24 cellular contexts compared by ENCODE assay signal in the genomic region with DNA sequence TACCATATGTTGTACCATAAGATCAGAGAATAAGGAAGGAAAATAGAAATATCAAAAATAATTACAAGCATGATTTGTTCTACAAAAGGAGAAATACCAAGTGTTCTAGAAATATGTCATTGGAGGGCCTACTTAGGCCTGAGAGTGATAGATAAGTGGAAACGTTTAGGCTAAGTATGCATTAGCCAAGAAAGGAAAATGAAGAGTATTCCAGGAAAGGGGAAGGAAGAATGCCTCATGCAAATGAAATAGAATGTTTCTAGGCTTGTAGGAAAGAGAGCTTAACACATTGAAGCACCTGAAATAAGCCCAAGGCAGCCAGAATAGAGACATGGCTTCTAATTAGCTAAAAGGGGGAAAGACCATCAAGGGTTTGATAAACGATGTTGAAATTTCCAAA.
"Had no signal": no experiment of that assay in that cellular context is flagged by ENCODE, and none has a peak within 500 bp of the region (broad histone marks: within the 10 kb centered on the region; RNA-seq: fewer than 3 reads in every experiment).

No MANE protein-coding gene starts in this region.

- ATAC-seq: K562, Panc1, PC-3 had no signal

- H3K4me2 ChIP-seq: KMS-11, SK-N-SH had no signal

- H3K36me3 Mint-ChIP-seq: IgD-negative memory B cell had no signal

- H3K27me3 Mint-ChIP-seq: IgD-negative memory B cell had no signal

- H3K9me2 ChIP-seq: SK-N-SH had no signal

- H3K4me3 ChIP-seq: K562 had no signal

- H3K9me3 ChIP-seq: SK-N-SH had no signal

- H3K27ac Mint-ChIP-seq: IgD-negative memory B cell had no signal

- DNase-seq: Kasumi-1, MM.1S, NCI-H1092 treated with DMSO at 0.1 percent for 48 hours, NCI-H1436, NCI-H187, NCI-H2029, NCI-H2081 treated with DMSO at 0.1 percent for 48 hours, NCI-H226, NCI-H446, NCI-H510A, NCI-H524 treated with DMSO at 0.1 percent for 48 hours, NCI-H69, NCI-H774, PC-3, SHP77, SK-N-SH, SW 1271 had no signal

- FAIRE-seq: HTR-8/SVneo, K562 had no signal

- H3K4me3 Mint-ChIP-seq: IgD-negative memory B cell had no signal

- H3K4me1 Mint-ChIP-seq: IgD-negative memory B cell had no signal

- H3K9me3 Mint-ChIP-seq: IgD-negative memory B cell had no signal

- H3K9ac ChIP-seq: KMS-11, SK-N-SH had no signal

- H3K27ac ChIP-seq: HL-60, KMS-11, RWPE1 had no signal
